Comparison of ENCODE assay signal across 9 cellular contexts in genomic region chrX:40471965-40472648, GRCh38.
A peak's percentile ranks its signal among the peaks of the same experiment; 100 is the strongest.
DNase-seq lines count a peak whose midpoint lies in the region; ATAC-seq and TF ChIP-seq lines count a peak whose summit lies in the region.
"Had no signal": no experiment of that assay in that cellular context is flagged by ENCODE, and none has a peak within 500 bp of the region (broad histone marks: within the 10 kb centered on the region; RNA-seq: fewer than 3 reads in every experiment).

No MANE protein-coding gene starts in this region.

- H3K36me3 Mint-ChIP-seq in activated CD8-positive, alpha-beta memory T cell treated with anti-CD3 and anti-CD28 coated beads, Interleukin-2, amount 10 ng/mL, durations not matched to agents 7 days and 5 days = no peaks in the 10 kb centered on the region

- CTCF ChIA-PET in activated CD8-positive, alpha-beta memory T cell treated with anti-CD3 and anti-CD28 coated beads, Interleukin-2, amount 10 ng/mL, durations not matched to agents 7 days and 5 days (lab: Charles Lee) = no interaction called here

- DNase-seq in AG09309 (ENCODE audit: low read depth) (peak; percentile 25), NCI-H2107 (lab: John Stamatoyannopoulos, UW) (peak; percentile 12), fibroblast of mammary gland (ENCODE audit: low read depth) (peak; percentile 24), nucleus accumbens (lab: John Stamatoyannopoulos, UW) (peak in 42 of 56 donors; percentile 0 to 54 (median 15))
- DNase-seq in activated CD8-positive, alpha-beta memory T cell treated with anti-CD3 and anti-CD28 coated beads, Interleukin-2, amount 10 ng/mL, durations not matched to agents 7 days and 5 days = peak; percentile 36

- H3K9me3 Mint-ChIP-seq in activated CD8-positive, alpha-beta memory T cell treated with anti-CD3 and anti-CD28 coated beads, Interleukin-2, amount 10 ng/mL, durations not matched to agents 7 days and 5 days (ENCODE audit: low read depth) = no peaks in the 10 kb centered on the region

- no peak overlapping the region for H3K27ac Mint-ChIP-seq in activated CD8-positive, alpha-beta memory T cell treated with anti-CD3 and anti-CD28 coated beads, Interleukin-2, amount 10 ng/mL, durations not matched to agents 7 days and 5 days

- peaks cover 34% of the 10 kb centered on the region for H3K4me1 Mint-ChIP-seq in activated CD8-positive, alpha-beta memory T cell treated with anti-CD3 and anti-CD28 coated beads, Interleukin-2, amount 10 ng/mL, durations not matched to agents 7 days and 5 days

- H3K4me3 Mint-ChIP-seq in activated CD8-positive, alpha-beta memory T cell treated with anti-CD3 and anti-CD28 coated beads, Interleukin-2, amount 10 ng/mL, durations not matched to agents 7 days and 5 days = no peak overlapping the region

- ATAC-seq in GM18909 (IDR thresholded peaks at IDR 0.05; ENCODE audit: poor library complexity, unreplicated experiment) (peak; percentile 38), GM21737 (IDR thresholded peaks at IDR 0.05; ENCODE audit: unreplicated experiment) (no peak), GM18517 (IDR thresholded peaks at IDR 0.05; ENCODE audit: unreplicated experiment) (no peak)
- ATAC-seq in activated CD8-positive, alpha-beta memory T cell treated with anti-CD3 and anti-CD28 coated beads, Interleukin-2, amount 10 ng/mL, durations not matched to agents 7 days and 5 days = no peak
- ATAC-seq: gastrocnemius medialis had no signal

- TF ChIP-seq CTCF in AG09309 (IDR thresholded peaks at IDR 0.05; ENCODE audit: control insufficient read depth, insufficient read depth, low read depth, low read length, missing control alignments) = no peak
- no peak for TF ChIP-seq CTCF in fibroblast of mammary gland (conservative IDR thresholded peaks at IDR 0.05; ENCODE audit: control insufficient read depth, insufficient read depth, low read depth, low read length)

- no peak overlapping the region for H3K4me3 ChIP-seq in AG09309 (ENCODE audit: control insufficient read depth, low read depth, low read length)
- H3K4me3 ChIP-seq in fibroblast of mammary gland (ENCODE audit: control insufficient read depth, low read depth, low read length) = no peak overlapping the region
- H3K4me3 ChIP-seq: gastrocnemius medialis had no signal

- H3K27me3 Mint-ChIP-seq in activated CD8-positive, alpha-beta memory T cell treated with anti-CD3 and anti-CD28 coated beads, Interleukin-2, amount 10 ng/mL, durations not matched to agents 7 days and 5 days = peaks cover 11% of the 10 kb centered on the region
